ENCODE assay signal across 8 cellular contexts in genomic region chr12:70366581-70367267, GRCh38. TPM values are rescaled to one million over a fixed set of nuclear protein-coding genes. Genes with fewer than 3 reads are reported as not detected.
DNase-seq lines count a peak whose midpoint lies in the region; TF ChIP-seq lines count a peak whose summit lies in the region.

No MANE protein-coding gene starts in this region.

- peak overlapping the region; percentile 94 for H2AFZ ChIP-seq in GM23248

- TF ChIP-seq CTCF in ascending aorta (IDR thresholded peaks at IDR 0.05) = no peak

- H3K9ac ChIP-seq in GM23248 = peak overlapping the region; percentile 69
- H3K9ac ChIP-seq in skeletal muscle satellite cell (ENCODE audit: low read depth, low read length) = no peak overlapping the region

- no peaks in the 10 kb centered on the region for H3K79me2 ChIP-seq in GM23248 (ENCODE audit: insufficient read depth)

- peak overlapping the region; percentile 97 for H3K4me2 ChIP-seq in GM23248 (ENCODE audit: unreplicated experiment)
- peak overlapping the region; percentile 89 for H3K4me2 ChIP-seq in skeletal muscle satellite cell (ENCODE audit: low read length)

- H3K27me3 ChIP-seq in GM23248 (replicated peaks; ENCODE audit: insufficient read depth) (peaks cover 8% of the 10 kb centered on the region; the same call in 1 of the 2 replicates), ascending aorta (no peaks in the 10 kb centered on the region), skeletal muscle satellite cell (ENCODE audit: control insufficient read depth, insufficient read depth, low read length) (peaks cover 16% of the 10 kb centered on the region)

- peak overlapping the region; percentile 93 for H3K4me3 ChIP-seq in GM23248
- H3K4me3 ChIP-seq in ascending aorta = peak overlapping the region; percentile 76 to 91
- H3K4me3 ChIP-seq in iPS-11a (ENCODE audit: low read depth, low read length) = peak overlapping the region; percentile 94
- peak overlapping the region; percentile 75 for H3K4me3 ChIP-seq in skeletal muscle satellite cell (ENCODE audit: low read length)

- peak; percentile 29 for DNase-seq in GDM1 (lab: John Stamatoyannopoulos, UW)
- peak; percentile 76 for DNase-seq in GM23248
- DNase-seq in Kasumi-1 (lab: John Stamatoyannopoulos, UW) = peak; percentile 15 to 38
- DNase-seq in T-helper 9 cell = peak; percentile 48
- DNase-seq in ascending aorta (ENCODE audit: low spot score in 2 of 2) = peak in 1 of 2 donors; percentile 68
- no peak for DNase-seq in H4 (ENCODE audit: low spot score)

- peaks cover 18% of the 10 kb centered on the region; the same call in 1 of the 2 replicates for H3F3A ChIP-seq in GM23248 (ENCODE audit: insufficient read depth)

- in situ Hi-C loops in GM23248 (cut with MboI) = loop anchor here (25.0 kb wide), 1 partner anchor 346 kb away; no protein-coding TSS in a partner anchor

- no peaks in the 10 kb centered on the region for H3K9me2 ChIP-seq in GM23248 (ENCODE audit: insufficient read depth)

- intact Hi-C loops in ascending aorta (cut with DNase I) = loop anchor here (5.0 to 10.0 kb wide), 2 partner anchors 124 to 322 kb away; partner anchors contain the start of gene CNOT2

- H4K20me1 ChIP-seq in GM23248 (ENCODE audit: insufficient read depth) = no peaks in the 10 kb centered on the region

- no peak overlapping the region for H3K27ac ChIP-seq in GM23248
- H3K27ac ChIP-seq in ascending aorta = peak overlapping the region; percentile 27 to 33

- H3K4me1 ChIP-seq in GM23248 (ENCODE audit: insufficient read depth) = 0 out of 2 replicates have a peak, but pooled peaks cover 9% of the 10 kb centered on the region
- H3K4me1 ChIP-seq in ascending aorta = peaks cover 3 to 6% of the 10 kb centered on the region in 2 donors
- peaks cover 12% of the 10 kb centered on the region for H3K4me1 ChIP-seq in skeletal muscle satellite cell (ENCODE audit: control insufficient read depth, insufficient read depth, low read length)

- WGBS in GM23248 (ENCODE audit: low coverage in 1 of 2, low lambda C conversion rate in 2 of 2, missing lambda C conversion rate in 2 of 2), 2 experiments = 5 to 6% methylated on average over 38 to 50 of the region's 71 CpGs

- H3K9me3 ChIP-seq in GM23248 (ENCODE audit: low read depth) (no peaks in the 10 kb centered on the region), ascending aorta (no peaks in the 10 kb centered on the region), skeletal muscle satellite cell (replicated peaks; ENCODE audit: low read length) (no peaks in the 10 kb centered on the region)

- H3K36me3 ChIP-seq in GM23248 (ENCODE audit: low read depth) (no peaks in the 10 kb centered on the region), ascending aorta (no peaks in the 10 kb centered on the region), skeletal muscle satellite cell (ENCODE audit: insufficient read depth, low read length) (no peaks in the 10 kb centered on the region)

RNA-seq across cellular contexts. Expression of gene KCNMB4, which starts 0.6 kb away (rescaled TPM):
- total RNA-seq in GM23248 (2014; rRNA removed; shearing (Covaris generic)) = 1.8 and 2.7 TPM in 2 replicates
- polyA plus RNA-seq in GM23248 (2016; fragmentation: Nextera tagmentation; extraction: Ambion mirVana) = 1.2 and 1.7 TPM in 2 replicates
- 3.4 TPM for total RNA-seq in ascending aorta
- 0.22 and 0.51 TPM in 2 replicates for total RNA-seq in skeletal muscle satellite cell (2012; rRNA removed)
- 0.90 and 1.5 TPM in 2 replicates for total RNA-seq in H4 (2014; rRNA removed; shearing (Covaris generic))
